ENCODE assay signal across 15 cellular contexts in genomic region chr16:85082553-85083050, GRCh38. TPM values are rescaled to one million over a fixed set of nuclear protein-coding genes. Genes with fewer than 3 reads are reported as not detected.
DNase-seq lines count a peak whose midpoint lies in the region; ATAC-seq and TF ChIP-seq lines count a peak whose summit lies in the region.
"Had no signal": no experiment of that assay in that cellular context is flagged by ENCODE, and none has a peak within 500 bp of the region (broad histone marks: within the 10 kb centered on the region; RNA-seq: fewer than 3 reads in every experiment).

No MANE protein-coding gene starts in this region.

- H3K9me3 Mint-ChIP-seq in brain (no peaks in the 10 kb centered on the region), nephron progenitor cell (no peaks in the 10 kb centered on the region)
- no peaks in the 10 kb centered on the region for H3K9me3 Mint-ChIP-seq in activated T-helper 2 cell treated with anti-CD3 and anti-CD28 coated beads, Interferon-gamma antibody, Interleukin-2, Interleukin-4, amounts not matched to agents 10 μg/mL and 5 μg/mL and 100 μg/mL, durations not matched to agents 14 hours and 24 hours and 36 hours
- H3K9me3 Mint-ChIP-seq: activated CD4-positive, alpha-beta memory T cell treated with anti-CD3 and anti-CD28 coated beads, Interleukin-2, amount 10 ng/mL, durations not matched to agents 7 days and 5 days; activated naive CD4-positive, alpha-beta T cell treated with anti-CD3 and anti-CD28 coated beads, Interleukin-2, amount 50 U/mL, for 72 hours had no signal

- DNase-seq in ELF-1 (ENCODE audit: low read depth, low spot score): peak; percentile 81
- DNase-seq in nephron progenitor cell: no peak
- DNase-seq in activated T-helper 2 cell treated with anti-CD3 and anti-CD28 coated beads, Interferon-gamma antibody, Interleukin-2, Interleukin-4, amounts not matched to agents 10 μg/mL and 5 μg/mL and 100 μg/mL, durations not matched to agents 14 hours and 24 hours and 36 hours (ENCODE audit: low spot score): no peak
- no peak for DNase-seq in middle frontal gyrus (ENCODE audit: extremely low spot score, low spot score)
- DNase-seq: activated CD4-positive, alpha-beta memory T cell treated with anti-CD3 and anti-CD28 coated beads, Interleukin-2, amount 10 ng/mL, durations not matched to agents 7 days and 5 days; midbrain; NCI-H774; SW 1271 had no signal

- intact Hi-C loops in activated T-helper 2 cell treated with anti-CD3 and anti-CD28 coated beads, Interferon-gamma antibody, Interleukin-2, Interleukin-4, amounts not matched to agents 10 μg/mL and 5 μg/mL and 100 μg/mL, durations not matched to agents 14 hours and 24 hours and 36 hours (cut with micrococcal nuclease): no loop called here

- H3K4me1 Mint-ChIP-seq in brain (peaks cover 46% of the 10 kb centered on the region), nephron progenitor cell (peaks cover 79% of the 10 kb centered on the region)
- peaks cover 4% of the 10 kb centered on the region for H3K4me1 Mint-ChIP-seq in activated T-helper 2 cell treated with anti-CD3 and anti-CD28 coated beads, Interferon-gamma antibody, Interleukin-2, Interleukin-4, amounts not matched to agents 10 μg/mL and 5 μg/mL and 100 μg/mL, durations not matched to agents 14 hours and 24 hours and 36 hours (ENCODE audit: low read depth)
- H3K4me1 Mint-ChIP-seq: activated CD4-positive, alpha-beta memory T cell treated with anti-CD3 and anti-CD28 coated beads, Interleukin-2, amount 10 ng/mL, durations not matched to agents 7 days and 5 days had no signal

- peak overlapping the region in 4 of 5 experiments; percentile 4 to 67 (median 36) for H3K27ac Mint-ChIP-seq in brain
- no peak overlapping the region for H3K27ac Mint-ChIP-seq in nephron progenitor cell
- H3K27ac Mint-ChIP-seq in activated T-helper 2 cell treated with anti-CD3 and anti-CD28 coated beads, Interferon-gamma antibody, Interleukin-2, Interleukin-4, amounts not matched to agents 10 μg/mL and 5 μg/mL and 100 μg/mL, durations not matched to agents 14 hours and 24 hours and 36 hours: no peak overlapping the region
- H3K27ac Mint-ChIP-seq: activated CD4-positive, alpha-beta memory T cell treated with anti-CD3 and anti-CD28 coated beads, Interleukin-2, amount 10 ng/mL, durations not matched to agents 7 days and 5 days had no signal

- H3K36me3 Mint-ChIP-seq in brain (peaks cover 30% of the 10 kb centered on the region), nephron progenitor cell (ENCODE audit: low read depth) (peaks cover 14% of the 10 kb centered on the region)
- H3K36me3 Mint-ChIP-seq in activated T-helper 2 cell treated with anti-CD3 and anti-CD28 coated beads, Interferon-gamma antibody, Interleukin-2, Interleukin-4, amounts not matched to agents 10 μg/mL and 5 μg/mL and 100 μg/mL, durations not matched to agents 14 hours and 24 hours and 36 hours (ENCODE audit: low read depth): no peaks in the 10 kb centered on the region

- H3K27me3 Mint-ChIP-seq in brain: peaks cover 3% of the 10 kb centered on the region
- H3K27me3 Mint-ChIP-seq in nephron progenitor cell (ENCODE audit: low read depth, poor library complexity): peaks cover 35% of the 10 kb centered on the region
- peaks cover 3% of the 10 kb centered on the region for H3K27me3 Mint-ChIP-seq in activated T-helper 2 cell treated with anti-CD3 and anti-CD28 coated beads, Interferon-gamma antibody, Interleukin-2, Interleukin-4, amounts not matched to agents 10 μg/mL and 5 μg/mL and 100 μg/mL, durations not matched to agents 14 hours and 24 hours and 36 hours (ENCODE audit: low read depth)
- H3K27me3 Mint-ChIP-seq: activated CD4-positive, alpha-beta memory T cell treated with anti-CD3 and anti-CD28 coated beads, Interleukin-2, amount 10 ng/mL, durations not matched to agents 7 days and 5 days had no signal

- peak overlapping the region in 2 of 5 experiments; percentile 14 to 17 for H3K4me3 Mint-ChIP-seq in brain
- peak overlapping the region; percentile 28 for H3K4me3 Mint-ChIP-seq in nephron progenitor cell
- H3K4me3 Mint-ChIP-seq in activated T-helper 2 cell treated with anti-CD3 and anti-CD28 coated beads, Interferon-gamma antibody, Interleukin-2, Interleukin-4, amounts not matched to agents 10 μg/mL and 5 μg/mL and 100 μg/mL, durations not matched to agents 14 hours and 24 hours and 36 hours (ENCODE audit: low read depth): no peak overlapping the region
- H3K4me3 Mint-ChIP-seq: activated CD4-positive, alpha-beta memory T cell treated with anti-CD3 and anti-CD28 coated beads, Interleukin-2, amount 10 ng/mL, durations not matched to agents 7 days and 5 days had no signal

- ATAC-seq in HG03103 (IDR thresholded peaks at IDR 0.05; ENCODE audit: low read depth, unreplicated experiment) (peak; percentile 33), HG02759 (IDR thresholded peaks at IDR 0.05; ENCODE audit: unreplicated experiment) (no peak), GM21619 (IDR thresholded peaks at IDR 0.05; ENCODE audit: unreplicated experiment) (no peak)

- TF ChIP-seq CTCF in brain (conservative IDR thresholded peaks at IDR 0.05) (no peak), nephron progenitor cell (IDR thresholded peaks at IDR 0.05) (no peak)

RNA-seq across cellular contexts. Expression of gene CIBAR2, which starts 29.7 kb away (rescaled TPM):
- 2.4 TPM for polyA plus RNA-seq in brain (ENCODE audit: insufficient read depth, low read depth, low replicate concordance)
- total RNA-seq in activated T-helper 2 cell treated with anti-CD3 and anti-CD28 coated beads, Interferon-gamma antibody, Interleukin-2, Interleukin-4, amounts not matched to agents 10 μg/mL and 5 μg/mL and 100 μg/mL, durations not matched to agents 14 hours and 24 hours and 36 hours: not detected in 2 replicates
- total RNA-seq: activated CD4-positive, alpha-beta memory T cell treated with anti-CD3 and anti-CD28 coated beads, Interleukin-2, amount 10 ng/mL, durations not matched to agents 7 days and 5 days; activated naive CD4-positive, alpha-beta T cell treated with anti-CD3 and anti-CD28 coated beads, Interleukin-2, amount 50 U/mL, for 72 hours; dermis microvascular lymphatic vessel endothelial cell had no signal
- polyA plus RNA-seq: CD14-positive monocyte had no signal

RNA-seq across cellular contexts. Expression of gene KIAA0513, which starts 55.0 kb away (rescaled TPM):
- 18.2 TPM for polyA plus RNA-seq in brain (ENCODE audit: insufficient read depth, low read depth, low replicate concordance)
- 12.8 and 13.6 TPM in 2 replicates for total RNA-seq in activated T-helper 2 cell treated with anti-CD3 and anti-CD28 coated beads, Interferon-gamma antibody, Interleukin-2, Interleukin-4, amounts not matched to agents 10 μg/mL and 5 μg/mL and 100 μg/mL, durations not matched to agents 14 hours and 24 hours and 36 hours

Comparison
In these comparisons a context has a peak if more than half of its experiments do, and no peak if none do; other contexts are left out.
1. H3K27ac Mint-ChIP-seq: peak in brain (4 of 5); none in nephron progenitor cell (single experiment) and activated T-helper 2 cell treated with anti-CD3 and anti-CD28 coated beads, Interferon-gamma antibody, Interleukin-2, Interleukin-4, amounts not matched to agents 10 μg/mL and 5 μg/mL and 100 μg/mL, durations not matched to agents 14 hours and 24 hours and 36 hours (single experiment).